Comparison of ENCODE assay signal across 11 cellular contexts in the genomic region with DNA sequence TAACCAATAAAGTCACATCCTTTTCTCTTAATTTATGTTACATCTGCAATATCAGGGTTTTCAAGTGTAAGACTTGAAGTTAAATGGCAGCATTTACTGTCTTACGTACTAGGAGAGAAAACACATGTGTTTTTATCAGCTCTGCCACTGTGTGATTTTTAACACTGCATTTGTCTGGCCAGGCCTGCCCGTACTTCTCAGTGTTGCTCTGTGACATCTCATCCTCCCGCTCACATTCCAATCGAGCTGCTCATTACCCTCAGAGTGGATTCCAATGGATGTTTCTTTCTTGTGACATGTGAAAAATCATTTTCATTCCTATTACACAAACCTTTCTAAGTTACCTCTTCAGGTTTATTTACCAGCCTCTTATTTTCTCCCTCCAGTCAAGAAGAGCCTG.
DNase-seq lines count a peak whose midpoint lies in the region; ATAC-seq, FAIRE-seq and TF ChIP-seq lines count a peak whose summit lies in the region.
"Had no signal": no experiment of that assay in that cellular context is flagged by ENCODE, and none has a peak within 500 bp of the region (broad histone marks: within the 10 kb centered on the region; RNA-seq: fewer than 3 reads in every experiment).

No MANE protein-coding gene starts in this region.

- no peak overlapping the region for H3K9ac ChIP-seq in Karpas-422 (ENCODE audit: low read length)

- H3K4me3 Mint-ChIP-seq in chondrocyte (ENCODE audit: unreplicated experiment), result no peak overlapping the region

- peaks cover 21% of the 10 kb centered on the region for H3K4me1 ChIP-seq in left ventricle myocardium inferior
- no peaks in the 10 kb centered on the region for H3K4me1 ChIP-seq in Karpas-422 (ENCODE audit: low read length)

- no peak overlapping the region for H2AFZ ChIP-seq in Karpas-422 (ENCODE audit: low read length)

- TF ChIP-seq CTCF in left ventricle myocardium inferior (IDR thresholded peaks at IDR 0.05; ENCODE audit: borderline replicate concordance), result no peak
- no peak for TF ChIP-seq CTCF in chondrocyte (IDR thresholded peaks at IDR 0.05)

- H3K9me3 Mint-ChIP-seq in chondrocyte (ENCODE audit: low read depth), result peaks cover 4% of the 10 kb centered on the region

- no peaks in the 10 kb centered on the region for H4K20me1 ChIP-seq in Karpas-422 (ENCODE audit: insufficient read depth, low read depth, low read length)

- H3K27ac ChIP-seq in left ventricle myocardium inferior (replicated peaks) (no peak overlapping the region), Karpas-422 (ENCODE audit: low read length) (no peak overlapping the region)

- DNase-seq in Right ventricle myocardium inferior (ENCODE audit: missing footprints), result no peak
- DNase-seq in left ventricle myocardium inferior, result no peak
- DNase-seq in chondrocyte (ENCODE audit: low spot score), result no peak
- peak; percentile 99 for DNase-seq in kidney glomerular epithelial cell (lab: John Stamatoyannopoulos, UW)
- peak; percentile 73 for DNase-seq in urothelium cell line (ENCODE audit: low spot score)
- no peak for DNase-seq in Karpas-422
- no peak for DNase-seq in D341Med (ENCODE audit: low spot score)
- DNase-seq: 8988T, erythroblast, NCI-H748 treated with DMSO at 0.1 percent for 48 hours had no signal

- intact Hi-C loops in Right ventricle myocardium inferior (cut with DNase I), result no loop called here
- intact Hi-C loops in left ventricle myocardium inferior (cut with micrococcal nuclease), result no loop called here

- no peaks in the 10 kb centered on the region for H3K36me3 ChIP-seq in left ventricle myocardium inferior
- no peaks in the 10 kb centered on the region for H3K36me3 ChIP-seq in Karpas-422 (ENCODE audit: insufficient read depth, low read length)

- H3K27me3 Mint-ChIP-seq in chondrocyte (ENCODE audit: low read depth), result no peaks in the 10 kb centered on the region

- H3K27me3 ChIP-seq in left ventricle myocardium inferior (ENCODE audit: low read depth) (no peaks in the 10 kb centered on the region), Karpas-422 (ENCODE audit: low read length) (no peaks in the 10 kb centered on the region)

- peaks cover 48% of the 10 kb centered on the region for H3K4me1 Mint-ChIP-seq in chondrocyte (ENCODE audit: low read depth)

- H3K9me3 ChIP-seq in left ventricle myocardium inferior (replicated peaks) (no peaks in the 10 kb centered on the region), Karpas-422 (ENCODE audit: low read length) (no peaks in the 10 kb centered on the region)

- H3K4me2 ChIP-seq in Karpas-422 (ENCODE audit: low read depth, low read length, poor library complexity, severe bottlenecking), result no peak overlapping the region

- no peaks in the 10 kb centered on the region for H3K79me2 ChIP-seq in Karpas-422 (ENCODE audit: low read length)

- no peak overlapping the region for H3K4me3 ChIP-seq in left ventricle myocardium inferior
- H3K4me3 ChIP-seq in Karpas-422 (ENCODE audit: low read length), result no peak overlapping the region

- peak overlapping the region; percentile 81 for H3K27ac Mint-ChIP-seq in chondrocyte (ENCODE audit: unreplicated experiment)

- FAIRE-seq in urothelium cell line (lab: Jason Lieb, UNC), result peak; percentile 89

- no peaks in the 10 kb centered on the region for H3K9me2 ChIP-seq in Karpas-422 (replicated peaks; ENCODE audit: insufficient read depth, low read length)

- H3K36me3 Mint-ChIP-seq in chondrocyte (ENCODE audit: low read depth), result no peaks in the 10 kb centered on the region

- ATAC-seq in Right ventricle myocardium inferior, result peak; percentile 84
- ATAC-seq in GM21360 (IDR thresholded peaks at IDR 0.05; ENCODE audit: unreplicated experiment), result no peak

Comparison
In these comparisons a context has a peak if more than half of its experiments do, and no peak if none do; other contexts are left out.
1. DNase-seq: peak in kidney glomerular epithelial cell (single experiment) and urothelium cell line (single experiment); none in Right ventricle myocardium inferior (single experiment), left ventricle myocardium inferior (single experiment), chondrocyte (single experiment), Karpas-422 (single experiment) and D341Med (single experiment).